Comparison of ENCODE assay signal across 8 cellular contexts in genomic region chr18:51582551-51582950, GRCh38.
"Had no signal": no experiment of that assay in that cellular context is flagged by ENCODE, and none has a peak within 500 bp of the region (broad histone marks: within the 10 kb centered on the region; RNA-seq: fewer than 3 reads in every experiment).

No MANE protein-coding gene starts in this region.

- DNase-seq: H9, HFFc6, IMR-90, KG1 had no signal

- H3K27ac ChIP-seq: HL-60 had no signal

- H3K4me3 ChIP-seq: GM23338, K562 had no signal

- H3K9me3 Mint-ChIP-seq: GM23338 had no signal

- H3K27ac Mint-ChIP-seq: GM23338, H9, HFFc6 had no signal

- H3K4me3 Mint-ChIP-seq: GM23338, H9, HFFc6 had no signal

- ATAC-seq: GM23338, HCT116, K562 had no signal
